In the genomic region with DNA sequence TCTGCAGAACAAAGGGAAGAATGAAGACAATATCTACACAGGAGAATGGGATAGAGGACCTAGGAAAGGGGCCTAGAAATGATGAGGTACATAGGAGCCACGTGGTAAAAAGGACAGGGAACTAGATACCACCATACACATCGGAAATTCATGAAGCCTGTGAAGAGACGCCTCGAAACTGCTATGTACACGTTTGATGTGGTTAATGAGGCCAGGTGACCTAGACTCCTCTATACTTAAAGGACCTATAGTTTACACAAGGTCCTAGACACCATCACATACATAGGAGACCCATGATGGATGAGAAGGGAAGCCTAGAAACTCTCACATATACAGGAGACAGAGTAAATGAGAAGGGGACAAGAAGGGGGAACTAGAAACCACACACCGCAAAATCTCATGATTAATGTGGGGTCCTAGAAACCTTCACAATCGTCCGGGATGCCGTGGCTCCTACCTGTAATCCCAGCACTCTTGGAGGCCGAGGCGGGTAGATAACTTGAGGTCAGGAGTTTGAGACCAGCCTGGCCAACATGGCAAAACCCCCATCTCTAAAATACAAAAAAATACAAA, we compare ENCODE assay signal across 1 cellular context.
A peak's percentile ranks its signal among the peaks of the same experiment; 100 is the strongest.
TF ChIP-seq lines count a peak whose summit lies in the region.

No MANE protein-coding gene starts in this region.

TF ChIP-seq in K562, 482 proteins besides CTCF, POLR2A, EP300 and RAD21:
- peak; percentile 95 for TF ChIP-seq MIER1 (IDR thresholded peaks at IDR 0.05; ENCODE audit: low read depth)
- peak; percentile 65; the same call in 1 of the 2 replicates for TF ChIP-seq PTBP1 (IDR thresholded peaks at IDR 0.05; ENCODE audit: low read depth, low read length)
- TF ChIP-seq BRF1 (IDR thresholded peaks at IDR 0.05; ENCODE audit: borderline replicate concordance, extremely low read depth, insufficient read length): no peak
- TF ChIP-seq RBM25 (IDR thresholded peaks at IDR 0.05; ENCODE audit: low read depth, low read length, severe bottlenecking): peak; percentile 46
